17 cellular contexts compared by ENCODE assay signal in genomic region chr4:164215113-164215741, GRCh38.
"Had no signal": no experiment of that assay in that cellular context is flagged by ENCODE, and none has a peak within 500 bp of the region (broad histone marks: within the 10 kb centered on the region; RNA-seq: fewer than 3 reads in every experiment).

No MANE protein-coding gene starts in this region.

- H3K4me1 ChIP-seq: heart left ventricle, prostate gland, right atrium auricular region, thyroid gland had no signal

- H3K4me1 Mint-ChIP-seq: activated CD4-positive, alpha-beta T cell treated with anti-CD3 and anti-CD28 coated beads for 36 hours; activated CD8-positive, alpha-beta memory T cell treated with anti-CD3 and anti-CD28 coated beads, Interleukin-2, amount 10 ng/mL, durations not matched to agents 7 days and 5 days; naive B cell; neural crest cell had no signal

- H3K4me3 Mint-ChIP-seq: activated CD4-positive, alpha-beta memory T cell treated with anti-CD3 and anti-CD28 coated beads for 36 hours; activated CD4-positive, alpha-beta T cell treated with anti-CD3 and anti-CD28 coated beads for 36 hours; activated CD8-positive, alpha-beta memory T cell treated with anti-CD3 and anti-CD28 coated beads, Interleukin-2, amount 10 ng/mL, durations not matched to agents 7 days and 5 days; activated naive CD8-positive, alpha-beta T cell; naive B cell; neural crest cell had no signal

- H3K27me3 ChIP-seq: heart left ventricle, right atrium auricular region, thyroid gland had no signal

- H3K36me3 Mint-ChIP-seq: activated CD4-positive, alpha-beta memory T cell treated with anti-CD3 and anti-CD28 coated beads for 36 hours; activated CD8-positive, alpha-beta memory T cell treated with anti-CD3 and anti-CD28 coated beads, Interleukin-2, amount 10 ng/mL, durations not matched to agents 7 days and 5 days; activated naive CD8-positive, alpha-beta T cell; naive B cell had no signal

- DNase-seq: activated CD4-positive, alpha-beta memory T cell treated with anti-CD3 and anti-CD28 coated beads for 36 hours; activated CD4-positive, alpha-beta T cell treated with anti-CD3 and anti-CD28 coated beads for 36 hours; activated CD8-positive, alpha-beta memory T cell treated with anti-CD3 and anti-CD28 coated beads, Interleukin-2, amount 10 ng/mL, durations not matched to agents 7 days and 5 days; effector CD4-positive, alpha-beta T cell; heart left ventricle; left ventricle myocardium superior; mucosa of descending colon; naive B cell; stimulated activated CD4-positive, alpha-beta T cell treated with anti-CD3 and anti-CD28 coated beads, Interleukin-12 subunit alpha, Interleukin-12 subunit beta, amount 100 ng/mL, for 4 hours; stimulated activated CD4-positive, alpha-beta T cell treated with anti-CD3 and anti-CD28 coated beads, Interleukin-1b, Interleukin-23, amount 100 ng/mL, for 48 hours; stimulated activated CD8-positive, alpha-beta memory T cell treated with anti-CD3 and anti-CD28 coated beads, Interleukin-4, amount 100 ng/mL, for 48 hours; stimulated activated naive CD4-positive, alpha-beta T cell; thyroid gland had no signal

- ATAC-seq: activated CD4-positive, alpha-beta T cell treated with anti-CD3 and anti-CD28 coated beads for 36 hours; activated CD8-positive, alpha-beta memory T cell treated with anti-CD3 and anti-CD28 coated beads, Interleukin-2, amount 10 ng/mL, durations not matched to agents 7 days and 5 days; heart left ventricle; left ventricle myocardium superior; mucosa of descending colon had no signal

- H3K27ac Mint-ChIP-seq: activated CD4-positive, alpha-beta memory T cell treated with anti-CD3 and anti-CD28 coated beads for 36 hours; activated CD4-positive, alpha-beta T cell treated with anti-CD3 and anti-CD28 coated beads for 36 hours; activated CD8-positive, alpha-beta memory T cell treated with anti-CD3 and anti-CD28 coated beads, Interleukin-2, amount 10 ng/mL, durations not matched to agents 7 days and 5 days; activated naive CD8-positive, alpha-beta T cell; naive B cell had no signal

- H3K36me3 ChIP-seq: heart left ventricle, prostate gland, right atrium auricular region, thyroid gland had no signal

- H3K4me3 ChIP-seq: heart left ventricle, mucosa of descending colon, prostate gland, right atrium auricular region, thyroid gland had no signal

- H3K9me3 ChIP-seq: heart left ventricle, mucosa of descending colon, prostate gland, right atrium auricular region, thyroid gland had no signal

- H3K27me3 Mint-ChIP-seq: activated CD4-positive, alpha-beta memory T cell treated with anti-CD3 and anti-CD28 coated beads for 36 hours; activated CD4-positive, alpha-beta T cell treated with anti-CD3 and anti-CD28 coated beads for 36 hours; activated CD8-positive, alpha-beta memory T cell treated with anti-CD3 and anti-CD28 coated beads, Interleukin-2, amount 10 ng/mL, durations not matched to agents 7 days and 5 days; naive B cell had no signal

- H3K27ac ChIP-seq: heart left ventricle, prostate gland, right atrium auricular region, thyroid gland had no signal
